Comparison of ENCODE assay signal across 8 cellular contexts in the genomic region with DNA sequence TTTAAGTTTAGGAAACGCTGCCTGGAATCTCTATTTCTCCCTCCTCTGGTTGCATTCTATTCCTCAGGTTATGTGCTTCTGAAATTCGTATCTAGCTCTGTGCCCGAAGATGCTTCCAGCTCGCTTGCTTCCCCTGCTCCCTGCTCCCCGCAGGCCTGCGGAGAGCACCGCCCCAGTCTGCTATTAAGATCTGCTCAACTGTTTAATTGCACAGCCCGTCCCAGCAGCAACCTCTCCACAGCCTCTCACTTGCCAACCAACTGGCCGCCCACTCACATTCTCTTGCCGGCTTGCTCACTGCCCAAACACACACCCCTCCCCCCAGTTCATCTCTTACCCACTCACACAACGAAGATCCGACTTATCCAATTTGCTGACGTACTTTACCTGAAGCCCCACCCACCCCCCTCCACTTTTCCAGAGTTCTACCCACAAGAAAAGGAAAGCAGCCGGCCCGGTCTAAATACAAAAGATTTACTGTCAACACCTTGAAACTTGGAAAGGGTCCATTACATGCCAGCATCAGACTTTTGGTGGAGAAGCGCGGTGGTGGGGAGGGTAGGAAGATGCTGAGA.
A peak's percentile ranks its signal among the peaks of the same experiment; 100 is the strongest.
DNase-seq lines count a peak whose midpoint lies in the region; ATAC-seq and TF ChIP-seq lines count a peak whose summit lies in the region.

No MANE protein-coding gene starts in this region.

- no peak overlapping the region for H2BK5ac ChIP-seq in H9 (ENCODE audit: insufficient read length, low read length)

- TF ChIP-seq CTCF in H9 (conservative IDR thresholded peaks at IDR 0.05) (no peak), activated B cell treated with CpG ODN at 0.5 μM for 24 hours (IDR thresholded peaks at IDR 0.05) (no peak), fibroblast of villous mesenchyme (IDR thresholded peaks at IDR 0.05; ENCODE audit: insufficient read depth, low read depth, low read length) (no peak), ovary (IDR thresholded peaks at IDR 0.05) (no peak), GM10248 (IDR thresholded peaks at IDR 0.05; ENCODE audit: control extremely low read depth, extremely low read depth, low read depth, missing control alignments) (no peak)

- TF ChIP-seq POLR2A in ovary (IDR thresholded peaks at IDR 0.05) = no peak

- H2BK120ac ChIP-seq in H9 (ENCODE audit: low read depth, low read length, poor library complexity, severe bottlenecking) = no peak overlapping the region

- intact Hi-C loops in activated B cell treated with CpG ODN at 0.5 μM for 24 hours (cut with micrococcal nuclease) = no loop called here
- intact Hi-C loops in ovary (cut with DNase I) = no loop called here

- H3K4ac ChIP-seq in H9 (ENCODE audit: low read depth, low read length) = no peak overlapping the region

- DNase-seq in H9 = no peak
- DNase-seq in activated B cell treated with CpG ODN at 0.5 μM for 24 hours = no peak
- DNase-seq in fibroblast of villous mesenchyme (ENCODE audit: low read depth) = peak; percentile 88
- DNase-seq in ovary = peak; percentile 62 to 82 (median 67)
- DNase-seq in HUDEP-2 (lab: John Stamatoyannopoulos, UW; ENCODE audit: unreplicated experiment in 76 of 76) = no peak
- no peak for DNase-seq in T-helper 9 cell
- no peak for DNase-seq in GM10248 (ENCODE audit: extremely low spot score)

- H3K9me3 Mint-ChIP-seq in H9 (peaks cover 0 to 3% of the 10 kb centered on the region in 2 experiments; a peak in 1 of 5 replicates), activated B cell treated with CpG ODN at 0.5 μM for 24 hours (no peaks in the 10 kb centered on the region)

- H3K23me2 ChIP-seq in H9 (ENCODE audit: insufficient read length, low read depth, low read length, poor library complexity, severe bottlenecking) = no peaks in the 10 kb centered on the region

- H3K4me1 Mint-ChIP-seq in H9 (peaks cover 56% of the 10 kb centered on the region in 2 experiments), activated B cell treated with CpG ODN at 0.5 μM for 24 hours (peaks cover 83% of the 10 kb centered on the region)

- H3K4me3 Mint-ChIP-seq in H9 = no peak overlapping the region
- H3K4me3 Mint-ChIP-seq in activated B cell treated with CpG ODN at 0.5 μM for 24 hours = no peak overlapping the region

- H3K36me3 ChIP-seq in ovary = no peaks in the 10 kb centered on the region

- H4K8ac ChIP-seq in H9 (replicated peaks; ENCODE audit: insufficient read length, low read depth, low read length) = no peak overlapping the region

- TF ChIP-seq EP300 in ovary (IDR thresholded peaks at IDR 0.05) = no peak

- CTCF ChIA-PET in activated B cell treated with CpG ODN at 0.5 μM for 24 hours (lab: Charles Lee) = no interaction called here
- CTCF ChIA-PET in GM10248 (lab: Yijun Ruan, JAX) = interaction anchor here (2.1 kb wide), 1 partner anchor 81 kb away, joined by 8 read pairs; no protein-coding TSS in a partner anchor

- no peak overlapping the region for H3K4me2 ChIP-seq in H9 (ENCODE audit: insufficient read depth, insufficient read length, low read length)

- H3K27me3 Mint-ChIP-seq in H9 (ENCODE audit: low read depth) (no peaks in the 10 kb centered on the region), activated B cell treated with CpG ODN at 0.5 μM for 24 hours (no peaks in the 10 kb centered on the region)

- H3K9me3 ChIP-seq in H9 (ENCODE audit: control insufficient read depth, low read depth, low read length) = no peaks in the 10 kb centered on the region
- no peaks in the 10 kb centered on the region for H3K9me3 ChIP-seq in ovary

- no peak overlapping the region for H3K14ac ChIP-seq in H9 (ENCODE audit: insufficient read depth, low read length)

- no peak overlapping the region for H4K91ac ChIP-seq in H9 (ENCODE audit: insufficient read length, low read depth, low read length)

- H3K27ac ChIP-seq in H9 (ENCODE audit: insufficient read length, low read depth, low read length) (no peak overlapping the region), ovary (peak overlapping the region in 1 of 2 donors; percentile 31)

- H3K79me1 ChIP-seq in H9 (ENCODE audit: insufficient read depth, low read depth, low read length, poor library complexity, severe bottlenecking) = no peaks in the 10 kb centered on the region

- no peak overlapping the region for H4K5ac ChIP-seq in H9 (ENCODE audit: insufficient read length, low read depth, low read length)

- H2AFZ ChIP-seq in H9 (ENCODE audit: low read length) = no peak overlapping the region

- H2BK20ac ChIP-seq in H9 (ENCODE audit: low read depth, low read length, poor library complexity, severe bottlenecking) = no peak overlapping the region

- POLR2A ChIA-PET in activated B cell treated with CpG ODN at 0.5 μM for 24 hours (lab: Charles Lee) = no interaction called here
- POLR2A ChIA-PET in GM10248 (lab: Yijun Ruan, JAX) = no interaction called here

- H3K9ac ChIP-seq in H9 (ENCODE audit: extremely low read depth, insufficient read length, low read length) = no peak overlapping the region

- H3K18ac ChIP-seq in H9 (ENCODE audit: insufficient read length, low read depth, low read length) = no peak overlapping the region

- H3K4me3 ChIP-seq in fibroblast of villous mesenchyme (ENCODE audit: low read depth, low read length) (no peak overlapping the region), ovary (no peak overlapping the region)

- H2BK15ac ChIP-seq in H9 (ENCODE audit: low read depth, low read length) = no peak overlapping the region

- H3T11ph ChIP-seq in H9 (ENCODE audit: low read length) = no peak overlapping the region

- ATAC-seq in activated B cell treated with CpG ODN at 0.5 μM for 24 hours (ENCODE audit: low read depth) (no peak), HG02642 (IDR thresholded peaks at IDR 0.05; ENCODE audit: poor library complexity, unreplicated experiment) (no peak)

- peak overlapping the region; percentile 10 to 66 (median 46); a peak in 6 of 7 replicates for H3K27ac Mint-ChIP-seq in H9
- peak overlapping the region; percentile 86 for H3K27ac Mint-ChIP-seq in activated B cell treated with CpG ODN at 0.5 μM for 24 hours

- WGBS in H9 (ENCODE audit: extremely low coverage, insufficient read length, low lambda C conversion rate) = no CpG with 5 or more reads among the region's 17 CpGs
- 8 to 10% (median 9%) methylated on average over 17 of the region's 17 CpGs for WGBS in ovary, 3 donors

- no peaks in the 10 kb centered on the region for H3K79me2 ChIP-seq in H9 (ENCODE audit: insufficient read depth, low read length)

- H3K23ac ChIP-seq in H9 (ENCODE audit: insufficient read length, low read depth, low read length) = no peak overlapping the region

- no peak overlapping the region for H3K56ac ChIP-seq in H9 (ENCODE audit: insufficient read length, low read depth, low read length)

- no peak overlapping the region for H2AK5ac ChIP-seq in H9 (ENCODE audit: insufficient read length, low read length)

- no peaks in the 10 kb centered on the region for H4K20me1 ChIP-seq in H9 (ENCODE audit: control insufficient read depth, insufficient read depth, insufficient read length)

- no peak overlapping the region for H2BK12ac ChIP-seq in H9 (ENCODE audit: insufficient read length, low read depth, low read length)

- H3K27me3 ChIP-seq in H9 (ENCODE audit: insufficient read depth, low read length) (no peaks in the 10 kb centered on the region), ovary (no peaks in the 10 kb centered on the region)

- H3K4me1 ChIP-seq in H9 (ENCODE audit: insufficient read depth, low read length) = peaks cover 4% of the 10 kb centered on the region; the same call in 1 of the 2 replicates
- H3K4me1 ChIP-seq in ovary (ENCODE audit: insufficient read depth) = peaks cover 19% of the 10 kb centered on the region

- H3K36me3 Mint-ChIP-seq in H9 (ENCODE audit: insufficient read depth in 1 of 3, low read depth in 3 of 3) (peaks cover 0 to 2% (median 0%) of the 10 kb centered on the region in 3 experiments; a peak in 2 of 7 replicates), activated B cell treated with CpG ODN at 0.5 μM for 24 hours (ENCODE audit: low read depth) (peaks cover 92% of the 10 kb centered on the region)

Comparison
In these comparisons a context has a peak if more than half of its experiments do, and no peak if none do; other contexts are left out.
1. DNase-seq: peak in fibroblast of villous mesenchyme (single experiment) and ovary (5 of 5); none in H9 (single experiment), activated B cell treated with CpG ODN at 0.5 μM for 24 hours (single experiment), HUDEP-2 (0 of 76), T-helper 9 cell (single experiment) and GM10248 (single experiment).